ENCODE assay signal across 8 cellular contexts in the genomic region with DNA sequence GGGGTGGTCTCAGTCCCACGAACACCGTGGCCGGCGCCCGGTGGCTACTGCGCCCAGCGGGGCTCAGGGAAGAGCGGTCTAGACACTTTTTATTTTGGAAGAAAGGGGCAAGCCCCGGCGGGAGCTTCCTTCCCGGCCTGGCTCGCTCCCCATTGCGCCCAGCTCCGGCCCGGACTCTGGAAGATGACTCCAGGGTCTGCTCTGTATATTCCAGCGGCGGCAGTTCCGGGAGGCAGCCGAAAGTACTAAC.
DNase-seq lines count a peak whose midpoint lies in the region; ATAC-seq and TF ChIP-seq lines count a peak whose summit lies in the region.

No MANE protein-coding gene starts in this region.

- no peak for ATAC-seq in effector memory CD8-positive, alpha-beta T cell (replicated peaks)
- no peak for ATAC-seq in naive B cell (ENCODE audit: low read depth in 2 of 2)
- no peak for ATAC-seq in esophagus mucosa

- no peak for TF ChIP-seq POLR2A in NB4 (IDR thresholded peaks at IDR 0.05; ENCODE audit: extremely low read depth, insufficient read length)

- peak overlapping the region; percentile 59 for H3K4me3 ChIP-seq in AG10803 (ENCODE audit: low read length)
- H3K4me3 ChIP-seq in NB4 (ENCODE audit: low read depth, low read length): peak overlapping the region; percentile 25

- H3K27me3 Mint-ChIP-seq in effector memory CD8-positive, alpha-beta T cell: peaks cover 14 to 18% of the 10 kb centered on the region in 2 donors
- H3K27me3 Mint-ChIP-seq in naive B cell: peaks cover 57 to 66% (median 60%) of the 10 kb centered on the region in 3 donors

- peaks cover 23% of the 10 kb centered on the region for H3K36me3 Mint-ChIP-seq in effector memory CD8-positive, alpha-beta T cell (ENCODE audit: insufficient read depth)
- H3K36me3 Mint-ChIP-seq in naive B cell: no peaks in the 10 kb centered on the region

- TF ChIP-seq CTCF in AG10803 (conservative IDR thresholded peaks at IDR 0.05; ENCODE audit: low read length) (no peak), NB4 (IDR thresholded peaks at IDR 0.05; ENCODE audit: low read depth, low read length) (no peak)

- peaks cover 23 to 34% of the 10 kb centered on the region in 2 donors for H3K4me1 Mint-ChIP-seq in effector memory CD8-positive, alpha-beta T cell (ENCODE audit: low read depth in 2 of 2)
- peaks cover 22 to 36% (median 35%) of the 10 kb centered on the region in 3 donors for H3K4me1 Mint-ChIP-seq in naive B cell

- DNase-seq in AG10803 (ENCODE audit: low read depth) (peak; percentile 40), NB4 (ENCODE audit: low read depth) (no peak), naive B cell (no peak), NCI-H2107 (lab: John Stamatoyannopoulos, UW) (no peak), cerebellar nuclear complex (lab: John Stamatoyannopoulos, UW) (no peak)
- no peak for DNase-seq in effector memory CD8-positive, alpha-beta T cell
- no peak for DNase-seq in stimulated activated naive CD4-positive, alpha-beta T cell treated with Interleukin-2 at 50 U/mL for 16 hours (lab: John Stamatoyannopoulos, UW)

- H3K9me3 Mint-ChIP-seq in effector memory CD8-positive, alpha-beta T cell: no peaks in the 10 kb centered on the region
- no peaks in the 10 kb centered on the region for H3K9me3 Mint-ChIP-seq in naive B cell

- H3K27ac Mint-ChIP-seq in effector memory CD8-positive, alpha-beta T cell: peak overlapping the region in 1 of 2 donors; percentile 51
- H3K27ac Mint-ChIP-seq in naive B cell: no peak overlapping the region

- H3K4me3 Mint-ChIP-seq in effector memory CD8-positive, alpha-beta T cell: peak overlapping the region; percentile 96 to 97
- H3K4me3 Mint-ChIP-seq in naive B cell: peak overlapping the region; percentile 57 to 90 (median 82)
